Comparison of ENCODE assay signal across 1 cellular context in genomic region chr17:17723354-17724261, GRCh38.
TF ChIP-seq lines count a peak whose summit lies in the region.

No MANE protein-coding gene starts in this region.

TF ChIP-seq in H1, 55 proteins besides CTCF, POLR2A, EP300 and RAD21 (continued from another document):
- TF ChIP-seq SIRT6 (IDR thresholded peaks at IDR 0.05; ENCODE audit: low read length) (no peak), USF2 (IDR thresholded peaks at IDR 0.05; ENCODE audit: low read length) (no peak), GABPA (IDR thresholded peaks at IDR 0.05; ENCODE audit: borderline replicate concordance, insufficient read depth, low read length) (no peak), BACH1 (IDR thresholded peaks at IDR 0.05; ENCODE audit: low read length) (peak; percentile 42; the same call in 1 of the 2 replicates), SRF (IDR thresholded peaks at IDR 0.05; ENCODE audit: low read depth, low read length) (no peak), TAF1 (IDR thresholded peaks at IDR 0.05; ENCODE audit: low read depth, low read length) (no peak), SUZ12 (IDR thresholded peaks at IDR 0.05; ENCODE audit: low read length) (0 out of 2 replicates have a peak, but pooled peaks have one; percentile 23), ASH2L (IDR thresholded peaks at IDR 0.05; ENCODE audit: low read length) (no peak), MAX (IDR thresholded peaks at IDR 0.05) (no peak), CTBP2 (IDR thresholded peaks at IDR 0.05; ENCODE audit: borderline replicate concordance, insufficient read depth, insufficient read length, low read length) (no peak), CBX5 (IDR thresholded peaks at IDR 0.05; ENCODE audit: low read depth, low read length) (no peak), CHD2 (IDR thresholded peaks at IDR 0.05; ENCODE audit: low read length) (no peak), SIN3A (conservative IDR thresholded peaks at IDR 0.05 in 1 of 2, IDR thresholded peaks at IDR 0.05 in 1 of 2; ENCODE audit: low read depth in 1 of 2, low read length in 2 of 2) (peak in 1 of 2 experiments; percentile 50; a peak in 1 of 4 replicates), CBX8 (IDR thresholded peaks at IDR 0.05; ENCODE audit: borderline replicate concordance, low read depth, low read length) (no peak), KDM4A (IDR thresholded peaks at IDR 0.05; ENCODE audit: low read depth, low read length, severe bottlenecking) (peak; percentile 38), SIX5 (IDR thresholded peaks at IDR 0.05; ENCODE audit: low read depth, low read length) (no peak), SP2 (IDR thresholded peaks at IDR 0.05; ENCODE audit: low read length) (no peak)
